Comparison of ENCODE assay signal across 19 cellular contexts in genomic region chr9:33850267-33850629, GRCh38. TPM values are rescaled to one million over a fixed set of nuclear protein-coding genes. Genes with fewer than 3 reads are reported as not detected.
DNase-seq lines count a peak whose midpoint lies in the region; ATAC-seq, FAIRE-seq and TF ChIP-seq lines count a peak whose summit lies in the region.
"Had no signal": no experiment of that assay in that cellular context is flagged by ENCODE, and none has a peak within 500 bp of the region (broad histone marks: within the 10 kb centered on the region; RNA-seq: fewer than 3 reads in every experiment).

No MANE protein-coding gene starts in this region.

- H3K36me3 Mint-ChIP-seq in brain, result peaks cover 34% of the 10 kb centered on the region
- peaks cover 0 to 15% (median 1%) of the 10 kb centered on the region in 3 donors for H3K36me3 Mint-ChIP-seq in naive thymus-derived CD8-positive, alpha-beta T cell

- DNase-seq in right atrium auricular region (ENCODE audit: low spot score) (peak; percentile 34), right cardiac atrium (no peak), kidney glomerular epithelial cell (lab: John Stamatoyannopoulos, UW) (no peak), iPS-NIHi11 (ENCODE audit: low spot score) (no peak), UCSD-AML1 (lab: John Stamatoyannopoulos, UW; ENCODE audit: unreplicated experiment) (no peak), RCC 7860 (ENCODE audit: low spot score) (no peak)
- DNase-seq in naive thymus-derived CD8-positive, alpha-beta T cell, result no peak
- DNase-seq: activated CD4-positive, alpha-beta T cell treated with anti-CD3 and anti-CD28 coated beads, Interleukin-2, amount 50 U/mL, for 4 hours; DMS79 treated with DMSO at 0.1 percent for 48 hours; foreskin keratinocyte; IMR-90; NCI-H446; RPMI8226 had no signal

- peaks cover 0 to 55% of the 10 kb centered on the region in 2 donors for H3K4me1 ChIP-seq in right atrium auricular region
- peaks cover 9% of the 10 kb centered on the region for H3K4me1 ChIP-seq in right cardiac atrium (ENCODE audit: control insufficient read depth, insufficient read depth, low read length)

- H3K4me3 Mint-ChIP-seq in brain, result no peak overlapping the region
- no peak overlapping the region for H3K4me3 Mint-ChIP-seq in naive thymus-derived CD8-positive, alpha-beta T cell

- H3K36me3 ChIP-seq in right atrium auricular region, result no peaks in the 10 kb centered on the region

- WGBS in right cardiac atrium, result 64% methylated on average over 4 of the region's 4 CpGs

- TF ChIP-seq CTCF in right atrium auricular region (IDR thresholded peaks at IDR 0.05) (no peak), brain (conservative IDR thresholded peaks at IDR 0.05) (no peak)

- H3K27me3 Mint-ChIP-seq in brain, result no peaks in the 10 kb centered on the region
- H3K27me3 Mint-ChIP-seq in naive thymus-derived CD8-positive, alpha-beta T cell, result no peaks in the 10 kb centered on the region

- H3K4me1 Mint-ChIP-seq in brain, result peaks cover 65% of the 10 kb centered on the region
- peaks cover 8 to 63% (median 43%) of the 10 kb centered on the region in 4 donors for H3K4me1 Mint-ChIP-seq in naive thymus-derived CD8-positive, alpha-beta T cell

- POLR2A ChIA-PET in naive thymus-derived CD8-positive, alpha-beta T cell (lab: Charles Lee), result no interaction called here

- ATAC-seq in right cardiac atrium, result no peak
- no peak for ATAC-seq in naive thymus-derived CD8-positive, alpha-beta T cell
- ATAC-seq: foreskin keratinocyte had no signal

- H3K27ac Mint-ChIP-seq in brain, result peak overlapping the region in 3 of 5 experiments; percentile 12 to 59 (median 40)
- H3K27ac Mint-ChIP-seq in naive thymus-derived CD8-positive, alpha-beta T cell, result peak overlapping the region in 9 of 10 donors; percentile 9 to 83 (median 61)

- H3K27ac ChIP-seq in right atrium auricular region, result no peak overlapping the region
- H3K27ac ChIP-seq in right cardiac atrium (ENCODE audit: low read length), result no peak overlapping the region
- H3K27ac ChIP-seq: foreskin keratinocyte had no signal

- H3K9me3 Mint-ChIP-seq in brain, result no peaks in the 10 kb centered on the region
- no peaks in the 10 kb centered on the region for H3K9me3 Mint-ChIP-seq in naive thymus-derived CD8-positive, alpha-beta T cell
- H3K9me3 Mint-ChIP-seq: activated T-helper 2 cell treated with anti-CD3 and anti-CD28 coated beads, Interferon-gamma antibody, Interleukin-2, Interleukin-4, amounts not matched to agents 10 μg/mL and 5 μg/mL and 100 μg/mL, durations not matched to agents 14 hours and 24 hours and 36 hours had no signal

- H3K4me3 ChIP-seq in right atrium auricular region (no peak overlapping the region), right cardiac atrium (ENCODE audit: low read length) (no peak overlapping the region)
- H3K4me3 ChIP-seq: skin epidermis had no signal

- no peak for FAIRE-seq in RCC 7860 (lab: Jason Lieb, UNC)
- FAIRE-seq: astrocyte, islet of Langerhans had no signal

- no peaks in the 10 kb centered on the region for H3K9me3 ChIP-seq in right atrium auricular region
- H3K9me3 ChIP-seq in right cardiac atrium (ENCODE audit: control insufficient read depth, low read length), result no peaks in the 10 kb centered on the region

- intact Hi-C loops in right cardiac atrium (cut with DNase I), result loop anchor here in 2 of 4 donors (5.0 kb wide), 2 partner anchors 33 to 38 kb away; partner anchors contain the start of gene UBE2R2 (in 1 of the 2)

- H3K27me3 ChIP-seq in right atrium auricular region (no peaks in the 10 kb centered on the region), right cardiac atrium (ENCODE audit: control insufficient read depth, insufficient read depth) (no peaks in the 10 kb centered on the region)
- H3K27me3 ChIP-seq: foreskin keratinocyte had no signal

RNA-seq across cellular contexts. Expression of gene UBE2R2, which starts 33.3 kb away (rescaled TPM):
- 10 to 100 TPM; 26.6 to 29.0 TPM for total RNA-seq in right atrium auricular region
- 10 to 100 TPM; 34.9 to 43.8 (median 38.6) TPM for total RNA-seq in right cardiac atrium
- 23.9 TPM for polyA plus RNA-seq in right cardiac atrium
- polyA plus RNA-seq in brain (ENCODE audit: insufficient read depth, low read depth, low replicate concordance), result 104 TPM
- 10 to 100 TPM; 29.7 to 32.1 TPM for total RNA-seq in naive thymus-derived CD8-positive, alpha-beta T cell
- 10 to 100 TPM; 13.1 to 16.1 (median 13.4) TPM for polyA plus RNA-seq in naive thymus-derived CD8-positive, alpha-beta T cell

RNA-seq across cellular contexts. Expression of gene PRSS3, which starts 54.9 kb away (rescaled TPM):
- total RNA-seq in right atrium auricular region, result 1 to 10 TPM in 1 of 2 donors, not detected in 1; 3.5 TPM
- not detected for total RNA-seq in right cardiac atrium
- not detected for polyA plus RNA-seq in right cardiac atrium
- 22.2 TPM for polyA plus RNA-seq in brain (ENCODE audit: insufficient read depth, low read depth, low replicate concordance)
- under 1 TPM in 1 of 2 experiments, not detected in 1; 0.52 TPM for total RNA-seq in naive thymus-derived CD8-positive, alpha-beta T cell
- not detected for polyA plus RNA-seq in naive thymus-derived CD8-positive, alpha-beta T cell
- total RNA-seq: activated T-helper 2 cell treated with anti-CD3 and anti-CD28 coated beads, Interferon-gamma antibody, Interleukin-2, Interleukin-4, amounts not matched to agents 10 μg/mL and 5 μg/mL and 100 μg/mL, durations not matched to agents 14 hours and 24 hours and 36 hours; astrocyte had no signal
- polyA plus RNA-seq: neural cell had no signal
